Comparison of ENCODE assay signal across 8 cellular contexts in genomic region chr17:69414408-69415274, GRCh38. TPM values are rescaled to one million over a fixed set of nuclear protein-coding genes. Genes with fewer than 3 reads are reported as not detected.
A peak's percentile ranks its signal among the peaks of the same experiment; 100 is the strongest.
DNase-seq lines count a peak whose midpoint lies in the region; ATAC-seq, FAIRE-seq and TF ChIP-seq lines count a peak whose summit lies in the region.

Gene MAP2K6 (plus strand): TSS chr17:69414697. CDS start chr17:69414985, 288 bp downstream.

- POLR2A ChIA-PET in BJ (lab: Charles Lee): no interaction called here
- POLR2A ChIA-PET in endothelial cell of umbilical vein (lab: Charles Lee): interaction anchor here (1.3 to 1.4 kb wide), 3 partner anchors 10 to 20 kb away, joined by 3 to 7 read pairs (median 4); no protein-coding TSS in a partner anchor

- H3K36me3 ChIP-seq in BJ (ENCODE audit: control insufficient read depth, insufficient read depth, low read length) (no peaks in the 10 kb centered on the region), endothelial cell of umbilical vein (ENCODE audit: control insufficient read depth in 2 of 2, extremely low read depth in 1 of 2, insufficient read depth in 2 of 2, low read length in 2 of 2) (no peaks in the 10 kb centered on the region), mesodermal cell (ENCODE audit: control insufficient read depth, insufficient read depth, low read length) (no peaks in the 10 kb centered on the region)

- H3K9ac ChIP-seq in endothelial cell of umbilical vein (replicated peaks; ENCODE audit: extremely low read depth, insufficient read depth, low read length): peak within 1 kb of the TSS; percentile 52

- TF ChIP-seq CTCF in BJ (IDR thresholded peaks at IDR 0.05; ENCODE audit: insufficient read depth, low read depth, low read length): no peak
- no peak for TF ChIP-seq CTCF in endothelial cell of umbilical vein (IDR thresholded peaks at IDR 0.05; ENCODE audit: extremely low read depth in 1 of 2, insufficient read depth in 1 of 2, low read depth in 1 of 2, low read length in 2 of 2)

- TF ChIP-seq POLR2A in endothelial cell of umbilical vein (IDR thresholded peaks at IDR 0.05; ENCODE audit: low read depth, low read length): peak; percentile 50

- no peaks in the 10 kb centered on the region for H3K79me2 ChIP-seq in endothelial cell of umbilical vein (ENCODE audit: control insufficient read depth, insufficient read depth, low read length)

- peak within 1 kb of the TSS; percentile 96 for H2AFZ ChIP-seq in endothelial cell of umbilical vein (ENCODE audit: low read depth, low read length)

- intact Hi-C loops in endothelial cell of umbilical vein (cut with micrococcal nuclease): loop anchor here (1.0 to 10.0 kb wide), 3 partner anchors 9 to 1140 kb away; partner anchors contain the start of gene KCNJ2

- peaks cover 48% of the 10 kb centered on the region for H3K4me1 ChIP-seq in endothelial cell of umbilical vein (ENCODE audit: control insufficient read depth, extremely low read depth, insufficient read depth, low read length)
- H3K4me1 ChIP-seq in mesodermal cell (ENCODE audit: control insufficient read depth, insufficient read depth, low read length, poor library complexity, severe bottlenecking): peaks cover 22% of the 10 kb centered on the region

- H3K4me3 ChIP-seq in BJ (ENCODE audit: low read depth, low read length) (peak within 1 kb of the TSS; percentile 42), endothelial cell of umbilical vein (replicated peaks in 1 of 3; ENCODE audit: insufficient read depth in 1 of 3, low read depth in 1 of 3, low read length in 3 of 3) (peak within 1 kb of the TSS; percentile 42 to 70 (median 48)), mesodermal cell (ENCODE audit: extremely low read depth, insufficient read depth, low read length, poor library complexity, severe bottlenecking) (peak within 1 kb of the TSS; percentile 44)

- FAIRE-seq in endothelial cell of umbilical vein (lab: Jason Lieb, UNC): peak; percentile 76

- no peaks in the 10 kb centered on the region for H3K9me1 ChIP-seq in endothelial cell of umbilical vein (replicated peaks; ENCODE audit: control insufficient read depth, extremely low read depth, insufficient read depth, low read length)

- ATAC-seq in GM19043 (IDR thresholded peaks at IDR 0.05; ENCODE audit: low read depth, unreplicated experiment) (peak; percentile 98), HG03280 (IDR thresholded peaks at IDR 0.05; ENCODE audit: unreplicated experiment) (peak; percentile 96)

- H3K4me2 ChIP-seq in endothelial cell of umbilical vein (ENCODE audit: insufficient read depth, low read length): peak within 1 kb of the TSS; percentile 85

- H3K27ac ChIP-seq in endothelial cell of umbilical vein (ENCODE audit: insufficient read depth, low read depth, low read length) (peak within 1 kb of the TSS; percentile 35), mesodermal cell (ENCODE audit: low read depth, low read length, severe bottlenecking) (peak within 1 kb of the TSS; percentile 62)

- 5 to 7% methylated on average over 26 to 27 of the region's 27 CpGs for WGBS in mesodermal cell (ENCODE audit: insufficient coverage in 2 of 2), 2 experiments

- DNase-seq in BJ (ENCODE audit: low read depth): peak; percentile 19
- DNase-seq in NCI-H69 (lab: John Stamatoyannopoulos, UW): peak; percentile 46
- peak; percentile 34 to 67 for DNase-seq in activated CD8-positive, alpha-beta memory T cell treated with anti-CD3 and anti-CD28 coated beads for 1 hour (ENCODE audit: extremely low read depth in 1 of 2, low read depth in 1 of 2)
- peak; percentile 86 for DNase-seq in endothelial cell of umbilical vein (ENCODE audit: low read depth, low spot score)
- peak; percentile 50 to 69 for DNase-seq in stimulated activated CD8-positive, alpha-beta memory T cell treated with anti-CD3 and anti-CD28 coated beads, Interleukin-15, amount 100 ng/mL, for 4 hours (ENCODE audit: low read depth in 2 of 2)

- no peaks in the 10 kb centered on the region for H3K9me3 ChIP-seq in endothelial cell of umbilical vein (replicated peaks; ENCODE audit: control insufficient read depth, insufficient read depth, low read length)
- no peaks in the 10 kb centered on the region for H3K9me3 ChIP-seq in mesodermal cell (ENCODE audit: control insufficient read depth, low read length)

- H3K27me3 ChIP-seq in BJ (ENCODE audit: control insufficient read depth, insufficient read depth, low read length): no peaks in the 10 kb centered on the region
- no peaks in the 10 kb centered on the region for H3K27me3 ChIP-seq in endothelial cell of umbilical vein (ENCODE audit: control insufficient read depth in 2 of 2, insufficient read depth in 2 of 2, low read length in 2 of 2)

- dilution Hi-C loops in endothelial cell of umbilical vein (cut with MboI; ENCODE audit: extremely low pct_ligation_motif_present, low sequenced_read_pairs): no loop called here

- no peaks in the 10 kb centered on the region for H4K20me1 ChIP-seq in endothelial cell of umbilical vein (replicated peaks; ENCODE audit: control insufficient read depth, extremely low read depth, insufficient read depth, low read length)

- BruUV-seq in endothelial cell of umbilical vein (replicated peaks; lab: Mats Ljungman, UMichigan): no TSS peak

- CTCF ChIA-PET in BJ (lab: Yijun Ruan, JAX): interaction anchor here (1.2 to 1.6 kb wide), 3 partner anchors 9 to 109 kb away, joined by 3 to 5 read pairs (median 4); no protein-coding TSS in a partner anchor
- CTCF ChIA-PET in endothelial cell of umbilical vein (lab: Charles Lee): interaction anchor here (0.8 to 2.3 kb wide), 16 partner anchors 10 to 643 kb away, joined by 3 to 21 read pairs (median 6); partner anchors contain the start of gene ABCA5

TF ChIP-seq in endothelial cell of umbilical vein, 7 proteins besides CTCF, POLR2A, EP300 and RAD21:
- TF ChIP-seq MYC (IDR thresholded peaks at IDR 0.05; ENCODE audit: low read depth, low read length) (no peak), POLR2AphosphoS5 (IDR thresholded peaks at IDR 0.05; ENCODE audit: insufficient read depth, low read depth, low read length) (peak; percentile 28)

RNA-seq across cellular contexts. Expression of gene MAP2K6, which starts in this region (rescaled TPM):
- polyA plus RNA-seq in BJ (2011; rRNA removed): 1.2 and 2.8 TPM in 2 replicates
- 1.8 and 2.3 TPM in 2 replicates for polyA minus RNA-seq in BJ (2011; rRNA and poly(A)+ RNA removed)
- 11.4 and 13.9 TPM in 2 replicates for total RNA-seq in endothelial cell of umbilical vein
- 3.9 and 5.9 TPM in 2 replicates for polyA plus RNA-seq in endothelial cell of umbilical vein
- polyA plus RNA-seq in endothelial cell of umbilical vein (2011; cell fraction: cytosol; rRNA removed): 8.3 and 9.3 TPM in 2 replicates
- polyA plus RNA-seq in endothelial cell of umbilical vein (2011; cell fraction: nucleus; rRNA removed): 6.9 and 7.4 TPM in 2 replicates
- polyA plus RNA-seq in endothelial cell of umbilical vein (2012): 5.1 and 9.4 TPM in 2 replicates
- polyA minus RNA-seq in endothelial cell of umbilical vein: 16.7 and 19.0 TPM in 2 replicates
- polyA minus RNA-seq in endothelial cell of umbilical vein (2011; cell fraction: cytosol; rRNA and poly(A)+ RNA removed): 5.5 TPM
- 10.2 and 16.2 TPM in 2 replicates for polyA minus RNA-seq in endothelial cell of umbilical vein (2011; cell fraction: nucleus; rRNA and poly(A)+ RNA removed)
- polyA plus RNA-seq in mesodermal cell (2013, experiment 1 of 2): 10.2 TPM
- 11.8 TPM for polyA plus RNA-seq in mesodermal cell (2013, experiment 2 of 2)

Comparison
In these comparisons a context has a peak if more than half of its experiments do, and no peak if none do; other contexts are left out.
1. Peak in every context shown above with its lines: DNase-seq, ATAC-seq, H3K4me3 ChIP-seq and H3K27ac ChIP-seq.
2. DNase-seq: peak in every context shown above with its lines; median percentile 86 in endothelial cell of umbilical vein; 60 in stimulated activated CD8-positive, alpha-beta memory T cell treated with anti-CD3 and anti-CD28 coated beads, Interleukin-15, amount 100 ng/mL, for 4 hours; 50 in activated CD8-positive, alpha-beta memory T cell treated with anti-CD3 and anti-CD28 coated beads for 1 hour; 46 in NCI-H69; 19 in BJ.